Comparison of ENCODE assay signal across 16 cellular contexts in the genomic region with DNA sequence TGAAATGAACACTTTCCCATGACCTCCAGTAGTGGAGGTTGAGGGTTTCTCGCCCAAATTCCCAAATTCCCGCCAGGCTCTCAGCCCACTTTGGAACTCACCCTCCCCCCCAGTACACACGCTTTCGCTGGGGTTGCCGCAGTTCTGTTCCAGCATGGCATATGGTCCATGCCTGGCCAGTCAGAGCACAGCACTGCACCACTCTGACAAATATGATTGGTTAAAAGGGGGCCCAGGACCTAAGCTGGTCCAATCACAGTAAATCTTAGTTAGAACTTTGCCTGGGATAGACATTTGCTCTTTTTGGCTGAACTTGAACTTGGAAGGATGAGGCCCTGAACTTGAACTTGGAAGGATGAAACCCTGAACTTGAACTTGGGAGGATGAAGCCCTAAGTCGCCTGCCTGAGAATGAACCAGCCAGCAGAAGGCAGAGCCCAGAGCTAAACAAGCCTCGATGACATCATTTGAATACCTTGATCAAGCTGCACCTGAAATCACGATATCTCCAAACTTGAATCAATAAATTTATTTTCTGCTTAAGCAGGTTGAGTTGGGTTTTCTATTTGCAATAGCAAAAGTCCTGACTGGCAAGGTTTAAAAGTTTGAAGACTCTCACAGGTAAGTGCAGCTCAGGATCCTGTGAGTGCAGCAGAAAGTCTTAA. TPM values are rescaled to one million over a fixed set of nuclear protein-coding genes. Genes with fewer than 3 reads are reported as not detected.
DNase-seq lines count a peak whose midpoint lies in the region; ATAC-seq and TF ChIP-seq lines count a peak whose summit lies in the region.
"Had no signal": no experiment of that assay in that cellular context is flagged by ENCODE, and none has a peak within 500 bp of the region (broad histone marks: within the 10 kb centered on the region; RNA-seq: fewer than 3 reads in every experiment).

No MANE protein-coding gene starts in this region.

- peaks cover 7% of the 10 kb centered on the region; the same call in 1 of the 2 replicates for H3K79me2 ChIP-seq in SU-DHL-6 (ENCODE audit: insufficient read depth, low read length)

- H3K9me3 Mint-ChIP-seq in activated naive CD4-positive, alpha-beta T cell treated with anti-CD3 and anti-CD28 coated beads, Interleukin-2, amount 50 U/mL, for 24 hours: peaks cover 5% of the 10 kb centered on the region
- peaks cover 9% of the 10 kb centered on the region for H3K9me3 Mint-ChIP-seq in dendritic cell treated with granulocyte-macrophage colony-stimulating factor and Interleukin-4, amounts not matched to agents 40 ng/mL and 50 ng/mL, for 4 days
- peaks cover 8% of the 10 kb centered on the region for H3K9me3 Mint-ChIP-seq in stimulated activated memory B cell treated with anti-CD40 and anti-IgM and Interleukin-4, amounts not matched to agents 10 μg/mL and 1 μg/mL and 100 μg/mL, for 72 hours

- TF ChIP-seq EP300 in suprapubic skin (IDR thresholded peaks at IDR 0.05): no peak

- H3K9me3 ChIP-seq in SU-DHL-6 (ENCODE audit: insufficient read depth, low read length): no peaks in the 10 kb centered on the region
- no peaks in the 10 kb centered on the region for H3K9me3 ChIP-seq in suprapubic skin
- H3K9me3 ChIP-seq: HAP-1 had no signal

- no peaks in the 10 kb centered on the region for H3K9me2 ChIP-seq in SU-DHL-6 (replicated peaks; ENCODE audit: insufficient read depth, low read length)

- H3K36me3 Mint-ChIP-seq in activated naive CD4-positive, alpha-beta T cell treated with anti-CD3 and anti-CD28 coated beads, Interleukin-2, amount 50 U/mL, for 24 hours: peaks cover 47% of the 10 kb centered on the region
- peaks cover 65% of the 10 kb centered on the region for H3K36me3 Mint-ChIP-seq in dendritic cell treated with granulocyte-macrophage colony-stimulating factor and Interleukin-4, amounts not matched to agents 40 ng/mL and 50 ng/mL, for 4 days (ENCODE audit: low read depth)
- H3K36me3 Mint-ChIP-seq in stimulated activated memory B cell treated with anti-CD40 and anti-IgM and Interleukin-4, amounts not matched to agents 10 μg/mL and 1 μg/mL and 100 μg/mL, for 72 hours: peaks cover 64% of the 10 kb centered on the region

- TF ChIP-seq POLR2A in suprapubic skin (IDR thresholded peaks at IDR 0.05): no peak

- H3K36me3 ChIP-seq in SU-DHL-6 (ENCODE audit: low read length) (0 out of 2 replicates have a peak, but pooled peaks cover 5% of the 10 kb centered on the region), brain microvascular endothelial cell (replicated peaks) (peaks cover 19% of the 10 kb centered on the region), suprapubic skin (no peaks in the 10 kb centered on the region)
- H3K36me3 ChIP-seq: HAP-1 had no signal

- H3K9ac ChIP-seq in SU-DHL-6 (ENCODE audit: low read length): no peak overlapping the region

- TF ChIP-seq CTCF in SU-DHL-6 (IDR thresholded peaks at IDR 0.05; ENCODE audit: insufficient read depth, low read length, poor library complexity, severe bottlenecking) (no peak), brain microvascular endothelial cell (IDR thresholded peaks at IDR 0.05; ENCODE audit: low read depth, low read length, missing control alignments) (no peak), suprapubic skin (IDR thresholded peaks at IDR 0.05) (no peak)

- in situ Hi-C loops in brain microvascular endothelial cell (cut with HindIII; ENCODE audit: low pct_ligation_motif_present, low sequenced_read_pairs): no loop called here

- no peak overlapping the region for H3K4me2 ChIP-seq in SU-DHL-6 (ENCODE audit: low read depth, low read length, poor library complexity, severe bottlenecking)

- H3K27ac ChIP-seq in SU-DHL-6 (ENCODE audit: low read depth, low read length) (0 out of 2 replicates have a peak overlapping the region, but pooled peaks have one; percentile 20), brain microvascular endothelial cell (no peak overlapping the region), suprapubic skin (no peak overlapping the region)

- DNase-seq in activated naive CD4-positive, alpha-beta T cell treated with anti-CD3 and anti-CD28 coated beads, Interleukin-2, amount 50 U/mL, for 16 hours: no peak
- no peak for DNase-seq in brain microvascular endothelial cell
- DNase-seq in suprapubic skin (ENCODE audit: low spot score in 2 of 2): no peak
- no peak for DNase-seq in NK-92 (lab: John Stamatoyannopoulos, UW; ENCODE audit: unreplicated experiment)
- DNase-seq: caudate nucleus, endodermal cell, GF-D8, left colon, NCI-H1048, NCI-H774 had no signal

- no peak overlapping the region for H2AFZ ChIP-seq in SU-DHL-6 (ENCODE audit: low read depth, low read length, severe bottlenecking)

- no peak overlapping the region for H3K4me3 ChIP-seq in SU-DHL-6 (ENCODE audit: insufficient read depth, low read length, poor library complexity, severe bottlenecking)
- no peak overlapping the region for H3K4me3 ChIP-seq in brain microvascular endothelial cell (ENCODE audit: low read depth, low read length)
- H3K4me3 ChIP-seq in suprapubic skin: no peak overlapping the region
- H3K4me3 ChIP-seq: HAP-1 had no signal

- peaks cover 20% of the 10 kb centered on the region for H3K4me1 ChIP-seq in suprapubic skin
- H3K4me1 ChIP-seq: HAP-1 had no signal

- peak overlapping the region; percentile 94 for H3K27ac Mint-ChIP-seq in activated naive CD4-positive, alpha-beta T cell treated with anti-CD3 and anti-CD28 coated beads, Interleukin-2, amount 50 U/mL, for 24 hours
- H3K27ac Mint-ChIP-seq in dendritic cell treated with granulocyte-macrophage colony-stimulating factor and Interleukin-4, amounts not matched to agents 40 ng/mL and 50 ng/mL, for 4 days: peak overlapping the region; percentile 36
- peak overlapping the region; percentile 69 for H3K27ac Mint-ChIP-seq in stimulated activated memory B cell treated with anti-CD40 and anti-IgM and Interleukin-4, amounts not matched to agents 10 μg/mL and 1 μg/mL and 100 μg/mL, for 72 hours
- H3K27ac Mint-ChIP-seq: endodermal cell had no signal

- H3K4me3 Mint-ChIP-seq in activated naive CD4-positive, alpha-beta T cell treated with anti-CD3 and anti-CD28 coated beads, Interleukin-2, amount 50 U/mL, for 24 hours: no peak overlapping the region
- H3K4me3 Mint-ChIP-seq in dendritic cell treated with granulocyte-macrophage colony-stimulating factor and Interleukin-4, amounts not matched to agents 40 ng/mL and 50 ng/mL, for 4 days: no peak overlapping the region
- H3K4me3 Mint-ChIP-seq in stimulated activated memory B cell treated with anti-CD40 and anti-IgM and Interleukin-4, amounts not matched to agents 10 μg/mL and 1 μg/mL and 100 μg/mL, for 72 hours: no peak overlapping the region
- H3K4me3 Mint-ChIP-seq: endodermal cell had no signal

- no peak for ATAC-seq in stimulated activated memory B cell treated with anti-CD40 and anti-IgM and Interleukin-4, amounts not matched to agents 10 μg/mL and 1 μg/mL and 100 μg/mL, for 72 hours
- ATAC-seq: left colon had no signal

- 71% methylated on average over 8 of the region's 8 CpGs for WGBS in suprapubic skin

- intact Hi-C loops in dendritic cell treated with granulocyte-macrophage colony-stimulating factor and Interleukin-4, amounts not matched to agents 40 ng/mL and 50 ng/mL, for 4 days (cut with micrococcal nuclease): no loop called here

- H3K27me3 ChIP-seq in SU-DHL-6 (ENCODE audit: low read length) (no peaks in the 10 kb centered on the region), brain microvascular endothelial cell (replicated peaks) (no peaks in the 10 kb centered on the region), suprapubic skin (no peaks in the 10 kb centered on the region)

- no peaks in the 10 kb centered on the region for H4K20me1 ChIP-seq in SU-DHL-6 (ENCODE audit: low read depth, low read length)

- no peaks in the 10 kb centered on the region for H3K27me3 Mint-ChIP-seq in activated naive CD4-positive, alpha-beta T cell treated with anti-CD3 and anti-CD28 coated beads, Interleukin-2, amount 50 U/mL, for 24 hours
- no peaks in the 10 kb centered on the region for H3K27me3 Mint-ChIP-seq in dendritic cell treated with granulocyte-macrophage colony-stimulating factor and Interleukin-4, amounts not matched to agents 40 ng/mL and 50 ng/mL, for 4 days
- no peaks in the 10 kb centered on the region for H3K27me3 Mint-ChIP-seq in stimulated activated memory B cell treated with anti-CD40 and anti-IgM and Interleukin-4, amounts not matched to agents 10 μg/mL and 1 μg/mL and 100 μg/mL, for 72 hours

- H3K4me1 Mint-ChIP-seq in activated naive CD4-positive, alpha-beta T cell treated with anti-CD3 and anti-CD28 coated beads, Interleukin-2, amount 50 U/mL, for 24 hours: peaks cover 92% of the 10 kb centered on the region
- H3K4me1 Mint-ChIP-seq in dendritic cell treated with granulocyte-macrophage colony-stimulating factor and Interleukin-4, amounts not matched to agents 40 ng/mL and 50 ng/mL, for 4 days (ENCODE audit: low read depth): peaks cover 86% of the 10 kb centered on the region
- H3K4me1 Mint-ChIP-seq in stimulated activated memory B cell treated with anti-CD40 and anti-IgM and Interleukin-4, amounts not matched to agents 10 μg/mL and 1 μg/mL and 100 μg/mL, for 72 hours: peaks cover 92% of the 10 kb centered on the region

- peaks cover 26% of the 10 kb centered on the region for H3F3A ChIP-seq in SU-DHL-6 (ENCODE audit: insufficient read depth)

RNA-seq across cellular contexts. Expression of gene SSTR3, which starts 12.6 kb away (rescaled TPM):
- not detected for total RNA-seq in suprapubic skin
- total RNA-seq: posterior vena cava had no signal

RNA-seq across cellular contexts. Expression of gene RAC2, which starts 19.2 kb away (rescaled TPM):
- 1 to 10 TPM; 1.9 to 3.9 (median 3.0) TPM for total RNA-seq in suprapubic skin

RNA-seq across cellular contexts. Expression of gene C1QTNF6, which starts 36.8 kb away (rescaled TPM):
- total RNA-seq in suprapubic skin: 1 to 10 TPM; 1.2 to 8.4 (median 2.7) TPM

RNA-seq across cellular contexts. Expression of gene CYTH4, which starts 57.4 kb away (rescaled TPM):
- total RNA-seq in suprapubic skin: 1 to 10 TPM in 3 of 4 donors, under 1 TPM in 1; 0.55 to 4.3 (median 2.7) TPM
- total RNA-seq: endodermal cell had no signal

Comparison
In these comparisons a context has a peak if more than half of its experiments do, and no peak if none do; other contexts are left out.
1. H3K27ac Mint-ChIP-seq: peak in every context shown above with its lines; median percentile 94 in activated naive CD4-positive, alpha-beta T cell treated with anti-CD3 and anti-CD28 coated beads, Interleukin-2, amount 50 U/mL, for 24 hours; 69 in stimulated activated memory B cell treated with anti-CD40 and anti-IgM and Interleukin-4, amounts not matched to agents 10 μg/mL and 1 μg/mL and 100 μg/mL, for 72 hours; 36 in dendritic cell treated with granulocyte-macrophage colony-stimulating factor and Interleukin-4, amounts not matched to agents 40 ng/mL and 50 ng/mL, for 4 days.